Comparison of ENCODE assay signal across 13 cellular contexts in the genomic region with DNA sequence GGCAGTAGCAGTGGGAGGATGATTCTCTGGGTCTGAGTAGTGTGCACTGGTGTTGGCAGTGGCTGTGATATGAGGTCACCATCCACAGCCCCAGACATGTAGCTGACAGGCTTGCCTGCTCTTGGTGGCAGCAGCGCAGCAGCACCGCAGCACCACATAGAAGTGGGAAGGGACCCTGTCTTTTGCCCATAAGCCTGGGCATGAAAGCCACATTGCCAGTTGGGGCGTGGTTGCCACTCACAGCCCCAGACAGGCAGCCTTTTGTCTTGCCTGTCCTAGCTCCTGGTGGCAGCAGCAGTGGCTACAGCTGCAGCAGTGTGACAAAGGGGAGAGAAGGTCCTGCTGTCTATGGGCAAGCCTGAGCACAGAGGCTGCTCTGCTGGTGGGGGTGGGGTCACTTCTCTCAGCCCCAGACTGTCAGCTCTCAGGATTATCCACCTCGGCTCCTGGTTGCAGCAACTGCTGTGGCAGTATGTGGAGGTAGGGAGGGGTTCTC.
DNase-seq lines count a peak whose midpoint lies in the region; ATAC-seq and TF ChIP-seq lines count a peak whose summit lies in the region.
"Had no signal": no experiment of that assay in that cellular context is flagged by ENCODE, and none has a peak within 500 bp of the region (broad histone marks: within the 10 kb centered on the region; RNA-seq: fewer than 3 reads in every experiment).

No MANE protein-coding gene starts in this region.

- CTCF ChIA-PET in GM10248 (lab: Yijun Ruan, JAX), result no interaction called here

- H3K27ac ChIP-seq in foreskin keratinocyte, result no peak overlapping the region
- H3K27ac ChIP-seq: breast epithelium had no signal

- H3K4me1 ChIP-seq in foreskin keratinocyte, result no peaks in the 10 kb centered on the region
- H3K4me1 ChIP-seq: breast epithelium had no signal

- intact Hi-C loops in posterior cingulate gyrus (cut with DNase I), result loop anchor here (10.0 kb wide), 1 partner anchor 47 kb away; no protein-coding TSS in a partner anchor

- ATAC-seq in GM18867 (IDR thresholded peaks at IDR 0.05; ENCODE audit: unreplicated experiment) (peak; percentile 41), foreskin keratinocyte (peak; percentile 43)

- H3K27me3 ChIP-seq in foreskin keratinocyte, result peaks cover 6% of the 10 kb centered on the region
- H3K27me3 ChIP-seq: breast epithelium had no signal

- peak; percentile 91 for DNase-seq in NCI-H69 (lab: John Stamatoyannopoulos, UW)
- DNase-seq in foreskin keratinocyte, result no peak
- peak; percentile 57 to 98 (median 72) for DNase-seq in posterior cingulate gyrus
- no peak for DNase-seq in GM10248 (ENCODE audit: extremely low spot score)
- DNase-seq in foreskin fibroblast, result no peak
- no peak for DNase-seq in KG1 (lab: John Stamatoyannopoulos, UW)
- DNase-seq: activated CD4-positive, alpha-beta T cell treated with anti-CD3 and anti-CD28 coated beads for 1 hour; CD4-positive, CD25-positive, alpha-beta regulatory T cell; Kasumi-1; stimulated activated CD4-positive, alpha-beta T cell treated with anti-CD3 and anti-CD28 coated beads, Interleukin-4, amount 100 ng/mL, for 4 hours; SW 1271 had no signal

- POLR2A ChIA-PET in GM10248 (lab: Yijun Ruan, JAX), result interaction anchor here (0.6 kb wide), 1 partner anchor 756 kb away, joined by 3 read pairs; no protein-coding TSS in a partner anchor

- TF ChIP-seq CTCF in foreskin keratinocyte (conservative IDR thresholded peaks at IDR 0.05), result no peak
- no peak for TF ChIP-seq CTCF in GM10248 (IDR thresholded peaks at IDR 0.05; ENCODE audit: control extremely low read depth, extremely low read depth, low read depth, missing control alignments)
- TF ChIP-seq CTCF in foreskin fibroblast (IDR thresholded peaks at IDR 0.05; ENCODE audit: low read depth, low read length), result no peak

- H3K4me3 ChIP-seq in foreskin fibroblast (ENCODE audit: low read depth in 1 of 2, low read length in 2 of 2), result no peak overlapping the region
- H3K4me3 ChIP-seq: breast epithelium had no signal

Comparison
In these comparisons a context has a peak if more than half of its experiments do, and no peak if none do; other contexts are left out.
1. DNase-seq: peak in NCI-H69 (single experiment) and posterior cingulate gyrus (10 of 10); none in foreskin keratinocyte (0 of 2), GM10248 (single experiment), foreskin fibroblast (0 of 2) and KG1 (single experiment).